1 cellular context compared by ENCODE assay signal in the genomic region with DNA sequence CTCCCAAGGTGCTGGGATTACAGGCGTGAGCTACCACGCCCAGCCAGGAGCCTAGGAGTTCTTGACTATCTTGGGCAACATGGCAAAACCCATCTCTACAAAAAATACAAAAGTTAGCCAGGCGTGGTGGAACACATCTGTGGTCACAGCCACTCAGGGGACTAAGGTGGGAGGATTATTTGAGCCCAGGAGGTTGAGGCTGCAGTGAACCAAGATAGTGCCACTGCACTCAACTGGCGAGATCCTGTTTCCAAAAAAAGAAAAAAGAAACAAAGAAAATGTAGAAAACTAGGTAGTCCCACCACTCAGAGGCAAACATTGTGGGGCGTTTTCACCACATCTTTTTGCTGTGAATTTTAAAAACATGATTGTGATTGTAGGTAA.
TF ChIP-seq lines count a peak whose summit lies in the region.

No MANE protein-coding gene starts in this region.

TF ChIP-seq in IMR-90, 13 proteins besides CTCF, POLR2A, EP300 and RAD21 (continued from another document):
- no peak for TF ChIP-seq ELK1 (IDR thresholded peaks at IDR 0.05; ENCODE audit: borderline replicate concordance, low read depth, low read length)
- TF ChIP-seq SMC3 (IDR thresholded peaks at IDR 0.05; ENCODE audit: low read depth, low read length): no peak
- no peak for TF ChIP-seq CEBPB (IDR thresholded peaks at IDR 0.05; ENCODE audit: low read depth, low read length)
- no peak for TF ChIP-seq RCOR1 (IDR thresholded peaks at IDR 0.05; ENCODE audit: insufficient replicate concordance, low read length)
- no peak for TF ChIP-seq MXI1 (IDR thresholded peaks at IDR 0.05; ENCODE audit: borderline replicate concordance, low read depth, low read length)
- TF ChIP-seq CHD1 (IDR thresholded peaks at IDR 0.05; ENCODE audit: low read depth, low read length): no peak
- no peak for TF ChIP-seq FOS (IDR thresholded peaks at IDR 0.05; ENCODE audit: low read depth, low read length)
TF ChIP-seq in IMR-90: peak in this region for 0.
